25 cellular contexts compared by ENCODE assay signal in the genomic region with DNA sequence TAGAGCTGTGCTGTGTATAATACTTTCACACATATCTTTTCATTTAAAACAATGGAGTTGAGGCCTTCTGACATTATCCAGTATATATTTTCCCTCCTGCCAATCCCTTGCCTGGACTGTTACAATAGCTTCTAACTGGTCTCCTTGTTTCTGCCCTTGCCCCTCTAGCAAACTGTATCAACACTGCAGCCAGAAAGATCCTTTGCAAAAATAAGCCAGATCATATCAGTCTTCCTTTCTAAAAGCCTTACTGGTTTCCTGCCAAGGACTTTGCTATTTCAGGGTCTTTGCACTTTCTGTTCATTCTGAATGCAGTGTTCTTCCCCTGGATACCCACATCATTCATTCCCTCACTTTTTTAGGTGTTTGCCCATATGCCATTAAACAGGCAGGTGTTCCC.
"Had no signal": no experiment of that assay in that cellular context is flagged by ENCODE, and none has a peak within 500 bp of the region (broad histone marks: within the 10 kb centered on the region; RNA-seq: fewer than 3 reads in every experiment).

No MANE protein-coding gene starts in this region.

- H2AFZ ChIP-seq: parathyroid adenoma had no signal

- H3K27ac ChIP-seq: colonic mucosa, esophagus squamous epithelium, gastrocnemius medialis, left lung, parathyroid adenoma, right atrium auricular region, suprapubic skin, transverse colon, upper lobe of right lung, uterus had no signal

- H3K4me3 ChIP-seq: colonic mucosa, esophagus squamous epithelium, gastrocnemius medialis, left lung, mucosa of descending colon, right atrium auricular region, smooth muscle cell, suprapubic skin, transverse colon, upper lobe of right lung, uterus had no signal

- H3K36me3 ChIP-seq: colonic mucosa, gastrocnemius medialis, right atrium auricular region, suprapubic skin, transverse colon, upper lobe of right lung, uterus had no signal

- H3K27me3 ChIP-seq: colonic mucosa, esophagus squamous epithelium, gastrocnemius medialis, left lung, right atrium auricular region, suprapubic skin, transverse colon, upper lobe of right lung, uterus had no signal

- DNase-seq: effector memory CD4-positive, alpha-beta T cell; erythroblast; esophagus squamous epithelium; gastrocnemius medialis; head of caudate nucleus; left cardiac atrium; left lung; naive B cell; stimulated activated CD4-positive, alpha-beta T cell treated with anti-CD3 and anti-CD28 coated beads, Interleukin-12 subunit alpha, Interleukin-12 subunit beta, amount 100 ng/mL, for 4 hours; stimulated activated CD4-positive, alpha-beta T cell treated with anti-CD3 and anti-CD28 coated beads, Interleukin-1b, Interleukin-23, amount 100 ng/mL, for 48 hours; stimulated activated CD4-positive, alpha-beta T cell treated with anti-CD3 and anti-CD28 coated beads, Interleukin-4, amount 100 ng/mL, for 1 hour; stimulated activated CD8-positive, alpha-beta memory T cell treated with anti-CD3 and anti-CD28 coated beads, Interleukin-4, amount 100 ng/mL, for 48 hours; stimulated activated naive CD4-positive, alpha-beta T cell; stimulated activated naive CD8-positive, alpha-beta T cell treated with anti-CD3 and anti-CD28 coated beads, Interleukin-15, amount 100 ng/mL, for 72 hours; upper lobe of right lung; uterus had no signal

- H3K79me2 ChIP-seq: parathyroid adenoma had no signal

- H3K4me1 ChIP-seq: colonic mucosa, esophagus squamous epithelium, gastrocnemius medialis, left lung, parathyroid adenoma, right atrium auricular region, upper lobe of right lung, uterus had no signal

- ATAC-seq: gastrocnemius medialis; left cardiac atrium; left lung; natural killer cell treated with Interleukin-12 subunit alpha and Interleukin-12 subunit beta and Interleukin-15 and Interleukin-18, amount 100 ng/mL, for 72 hours; sciatic nerve; stimulated activated naive CD8-positive, alpha-beta T cell treated with anti-CD3 and anti-CD28 coated beads, Interleukin-15, amount 100 ng/mL, for 72 hours; upper lobe of right lung had no signal

- H3K9ac ChIP-seq: parathyroid adenoma had no signal

- H3K4me2 ChIP-seq: smooth muscle cell had no signal

- H3K9me3 ChIP-seq: colonic mucosa, esophagus squamous epithelium, gastrocnemius medialis, left lung, mucosa of descending colon, right atrium auricular region, suprapubic skin, transverse colon, upper lobe of right lung, uterus had no signal
